18 cellular contexts compared by ENCODE assay signal in the genomic region with DNA sequence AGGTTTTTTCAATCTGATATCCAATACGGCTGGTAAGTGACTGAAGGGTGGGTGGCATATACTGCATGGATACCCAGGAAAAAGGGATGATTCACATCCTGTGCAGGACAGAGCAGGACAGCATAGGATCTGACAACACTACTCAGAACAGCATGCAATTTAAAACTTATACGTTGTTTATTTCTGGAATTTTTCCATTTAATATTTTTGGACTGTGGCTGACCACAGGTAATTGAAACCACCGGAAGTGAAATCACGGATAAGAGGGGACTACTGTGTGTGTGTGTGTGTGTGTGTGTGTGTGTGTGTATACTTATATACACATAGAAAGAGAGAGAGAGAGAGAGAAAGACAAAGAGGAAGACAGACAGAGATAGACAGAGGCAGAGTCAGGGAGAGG. TPM values are rescaled to one million over a fixed set of nuclear protein-coding genes. Genes with fewer than 3 reads are reported as not detected.
DNase-seq lines count a peak whose midpoint lies in the region; FAIRE-seq lines count a peak whose summit lies in the region.
"Had no signal": no experiment of that assay in that cellular context is flagged by ENCODE, and none has a peak within 500 bp of the region (broad histone marks: within the 10 kb centered on the region; RNA-seq: fewer than 3 reads in every experiment).

No MANE protein-coding gene starts in this region.

- H3K4me3 ChIP-seq in SJSA1 = no peak overlapping the region
- H3K4me3 ChIP-seq: heart right ventricle, psoas muscle had no signal

- no peak overlapping the region for H3K27ac ChIP-seq in SJSA1
- H3K27ac ChIP-seq: 22Rv1, heart right ventricle, psoas muscle had no signal

- H3K27me3 ChIP-seq in SJSA1 (replicated peaks) = no peaks in the 10 kb centered on the region

- FAIRE-seq in urothelium cell line (lab: Jason Lieb, UNC) = no peak

- H3K9me3 ChIP-seq in SJSA1 (replicated peaks) = no peaks in the 10 kb centered on the region
- H3K9me3 ChIP-seq: heart right ventricle, psoas muscle had no signal

- DNase-seq in DMS53 (lab: John Stamatoyannopoulos, UW) (peak; percentile 35), DMS53 treated with DMSO at 0.1 percent for 48 hours (lab: John Stamatoyannopoulos, UW; ENCODE audit: unreplicated experiment) (no peak), SJSA1 (ENCODE audit: low read depth in 1 of 2, low spot score in 2 of 2) (peak; percentile 47 to 64), fibroblast of peridontal ligament (ENCODE audit: extremely low read depth) (peak; percentile 64), urothelium cell line (ENCODE audit: low spot score) (peak; percentile 25), SIG-M5 (lab: John Stamatoyannopoulos, UW) (no peak)
- DNase-seq in activated CD8-positive, alpha-beta memory T cell treated with anti-CD3 and anti-CD28 coated beads, Interleukin-2, amount 50 U/mL, for 4 hours = no peak
- no peak for DNase-seq in activated CD4-positive, alpha-beta T cell treated with anti-CD3 and anti-CD28 coated beads, Interleukin-2, amount 50 U/mL, for 1 hour
- DNase-seq: activated CD4-positive, alpha-beta T cell treated with anti-CD3 and anti-CD28 coated beads for 4 hours; activated naive CD4-positive, alpha-beta T cell treated with anti-CD3 and anti-CD28 coated beads for 36 hours; CD4-positive, alpha-beta T cell; heart right ventricle; mesendoderm; NCI-H526; psoas muscle; stimulated activated naive CD8-positive, alpha-beta T cell treated with anti-CD3 and anti-CD28 coated beads, Interleukin-15, Interleukin-2, amounts not matched to agents 100 U/mL and 50 U/mL, for 24 hours had no signal

- no peaks in the 10 kb centered on the region for H3K36me3 ChIP-seq in SJSA1
- H3K36me3 ChIP-seq: heart right ventricle had no signal

- H3K4me1 ChIP-seq in SJSA1 (replicated peaks) = peaks cover 32% of the 10 kb centered on the region
- H3K4me1 ChIP-seq: heart right ventricle, psoas muscle had no signal

RNA-seq across cellular contexts. Expression of a gene that starts 23.0 kb away (rescaled TPM):
- total RNA-seq in SJSA1 (2014; rRNA removed; shearing (Covaris generic)) = not detected in 2 replicates
- total RNA-seq: activated naive CD4-positive, alpha-beta T cell treated with anti-CD3 and anti-CD28 coated beads for 36 hours; CD4-positive, alpha-beta T cell; dermis microvascular lymphatic vessel endothelial cell had no signal

Comparison
In these comparisons a context has a peak if more than half of its experiments do, and no peak if none do; other contexts are left out.
1. DNase-seq: peak in DMS53 (single experiment), SJSA1 (2 of 2), fibroblast of peridontal ligament (single experiment) and urothelium cell line (single experiment); none in DMS53 treated with DMSO at 0.1 percent for 48 hours (single experiment), activated CD8-positive, alpha-beta memory T cell treated with anti-CD3 and anti-CD28 coated beads, Interleukin-2, amount 50 U/mL, for 4 hours (single experiment), SIG-M5 (single experiment) and activated CD4-positive, alpha-beta T cell treated with anti-CD3 and anti-CD28 coated beads, Interleukin-2, amount 50 U/mL, for 1 hour (single experiment).